ENCODE assay signal across 8 cellular contexts in the genomic region with DNA sequence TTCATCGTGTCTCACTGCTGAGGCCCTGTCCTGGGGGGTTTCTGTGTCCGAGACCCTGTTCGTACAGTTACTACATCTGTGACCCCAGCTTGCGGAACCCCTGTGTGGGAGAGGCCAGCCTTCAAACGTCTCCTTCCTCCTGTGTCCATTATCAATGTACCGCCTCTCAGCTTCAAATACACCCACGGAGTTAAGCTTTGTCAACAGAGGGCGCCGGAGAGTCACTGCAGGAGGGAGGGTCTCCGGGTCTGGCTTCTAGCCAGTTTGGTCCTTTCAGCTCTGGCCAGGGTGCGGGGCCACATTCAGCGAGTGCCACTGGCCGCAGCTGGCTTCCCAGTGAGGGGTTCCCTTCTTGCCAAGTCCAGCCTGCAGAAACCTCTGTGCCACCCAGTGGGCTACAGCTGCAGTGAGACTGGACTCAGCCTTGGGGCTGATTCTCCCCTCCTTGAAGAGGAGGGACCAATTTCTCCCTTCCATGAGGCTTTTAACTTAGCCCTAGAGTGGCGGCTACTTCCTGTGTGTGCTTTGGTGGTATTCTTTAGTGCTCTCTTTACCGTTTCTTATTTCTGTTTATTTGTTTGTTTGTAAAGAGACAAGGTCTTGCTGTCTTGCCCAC. TPM values are rescaled to one million over a fixed set of nuclear protein-coding genes. Genes with fewer than 3 reads are reported as not detected.
DNase-seq lines count a peak whose midpoint lies in the region; ATAC-seq, FAIRE-seq and TF ChIP-seq lines count a peak whose summit lies in the region.
"Not testable (repeated sequence)": the region's sequence is repeated elsewhere in the genome, so short reads cannot be mapped to it uniquely, and the experiment has no call there.

No MANE protein-coding gene starts in this region.

- H2AFZ ChIP-seq in mesenchymal stem cell (ENCODE audit: low read depth, low read length), result not testable (repeated sequence)

- not testable (repeated sequence) for H3K27ac ChIP-seq in mesenchymal stem cell (ENCODE audit: low read length, poor library complexity, severe bottlenecking)

- not testable (repeated sequence) for H3K18ac ChIP-seq in mesenchymal stem cell (ENCODE audit: low read depth in 1 of 2, low read length in 2 of 2)

- not testable (repeated sequence) for FAIRE-seq in D721Med (lab: Jason Lieb, UNC)

- not testable (repeated sequence) for H3K27me3 ChIP-seq in mesenchymal stem cell (ENCODE audit: control insufficient read depth in 1 of 2, insufficient read depth in 1 of 2, low read length in 2 of 2)

- POLR2A ChIA-PET in T-cell (lab: Charles Lee), result not testable (repeated sequence)

- H2BK120ac ChIP-seq in mesenchymal stem cell (ENCODE audit: low read depth, low read length), result not testable (repeated sequence)

- H3K4ac ChIP-seq in mesenchymal stem cell (ENCODE audit: low read depth in 1 of 2, low read length in 2 of 2), result not testable (repeated sequence)

- not testable (repeated sequence) for H3K23ac ChIP-seq in mesenchymal stem cell (ENCODE audit: low read length in 2 of 2)

- H3K79me1 ChIP-seq in mesenchymal stem cell (replicated peaks; ENCODE audit: low read length, poor library complexity, severe bottlenecking), result not testable (repeated sequence)

- not testable (repeated sequence) for H2AK5ac ChIP-seq in mesenchymal stem cell (ENCODE audit: low read length, severe bottlenecking)

- H4K8ac ChIP-seq in mesenchymal stem cell (ENCODE audit: low read length), result not testable (repeated sequence)

- CTCF ChIA-PET in T-cell (lab: Charles Lee), result not testable (repeated sequence)

- not testable (repeated sequence) for H3K4me3 Mint-ChIP-seq in T-cell

- H3K36me3 ChIP-seq in mesenchymal stem cell (ENCODE audit: control insufficient read depth in 1 of 2, insufficient read depth in 2 of 2, low read depth in 1 of 2, low read length in 2 of 2), result not testable (repeated sequence)

- H2BK5ac ChIP-seq in mesenchymal stem cell (ENCODE audit: low read depth, low read length, poor library complexity, severe bottlenecking), result not testable (repeated sequence)

- not testable (repeated sequence) for H2BK15ac ChIP-seq in mesenchymal stem cell (ENCODE audit: low read depth, poor library complexity, severe bottlenecking)

- H3K4me2 ChIP-seq in mesenchymal stem cell (ENCODE audit: low read length, poor library complexity, severe bottlenecking), result not testable (repeated sequence)

- TF ChIP-seq CTCF in D721Med (IDR thresholded peaks at IDR 0.05; ENCODE audit: insufficient read depth, missing control alignments) (peak; percentile 42), foreskin fibroblast (IDR thresholded peaks at IDR 0.05; ENCODE audit: low read depth, low read length) (peak; percentile 14)

- not testable (repeated sequence) for H3K36me3 Mint-ChIP-seq in T-cell

- not testable (repeated sequence) for H4K91ac ChIP-seq in mesenchymal stem cell (ENCODE audit: low read length)

- DNase-seq in D721Med (ENCODE audit: insufficient read length, low spot score), result not testable (repeated sequence)
- DNase-seq in NCI-H226 (peak; percentile 23), T-cell (peak in 7 of 34 experiments; percentile 9 to 31 (median 23)), foreskin fibroblast (peak in 1 of 2 donors; percentile 17), mesenchymal stem cell (peak; percentile 10)
- DNase-seq in activated naive CD4-positive, alpha-beta T cell treated with Interleukin-2 at 50 U/mL for 16 hours, result peak; percentile 14
- peak; percentile 68 for DNase-seq in stimulated activated CD8-positive, alpha-beta memory T cell treated with anti-CD3 and anti-CD28 coated beads, Interleukin-4, amount 100 ng/mL, for 48 hours

- not testable (repeated sequence) for H3K4me1 ChIP-seq in mesenchymal stem cell (ENCODE audit: control insufficient read depth, insufficient read depth, low read depth, low read length)

- 20% methylated on average over 13 of the region's 15 CpGs for WGBS in mesenchymal stem cell

- not testable (repeated sequence) for H3K9ac ChIP-seq in mesenchymal stem cell (ENCODE audit: low read length)

- H3K4me1 Mint-ChIP-seq in T-cell, result not testable (repeated sequence)

- ATAC-seq in HG02885 (IDR thresholded peaks at IDR 0.05; ENCODE audit: poor library complexity, unreplicated experiment) (peak; percentile 60), T-cell (replicated peaks in 1 of 4) (peak; percentile 66 to 78 (median 76))

- H3K27ac Mint-ChIP-seq in T-cell, result not testable (repeated sequence)

- H3K4me3 ChIP-seq in foreskin fibroblast (ENCODE audit: low read depth in 1 of 2, low read length in 2 of 2); mesenchymal stem cell (ENCODE audit: insufficient read depth in 1 of 2, low read depth in 1 of 2, low read length in 2 of 2): not testable (repeated sequence)

- not testable (repeated sequence) for H3K14ac ChIP-seq in mesenchymal stem cell (ENCODE audit: low read length in 2 of 2)

- not testable (repeated sequence) for H3K27me3 Mint-ChIP-seq in T-cell

- not testable (repeated sequence) for H3K9me3 ChIP-seq in mesenchymal stem cell (ENCODE audit: control insufficient read depth, low read length)

- not testable (repeated sequence) for H3K9me3 Mint-ChIP-seq in T-cell

- H2BK12ac ChIP-seq in mesenchymal stem cell (ENCODE audit: low read length in 2 of 2), result not testable (repeated sequence)

RNA-seq across cellular contexts. Expression of a gene that starts 35.4 kb away (rescaled TPM):
- 100 to 1,000 TPM; 291 to 348 (median 299) TPM for total RNA-seq in T-cell
- polyA plus RNA-seq in mesenchymal stem cell (2013, experiment 1 of 2), result 147 TPM
- polyA plus RNA-seq in mesenchymal stem cell (2013, experiment 2 of 2), result 134 TPM

RNA-seq across cellular contexts. Expression of a gene that starts 47.6 kb away (rescaled TPM):
- 10 to 100 TPM; 18.9 to 38.4 (median 28.0) TPM for total RNA-seq in T-cell
- 27.9 TPM for polyA plus RNA-seq in mesenchymal stem cell (2013, experiment 1 of 2)
- 27.0 TPM for polyA plus RNA-seq in mesenchymal stem cell (2013, experiment 2 of 2)

RNA-seq across cellular contexts. Expression of a gene that starts 52.8 kb away (rescaled TPM):
- 10 to 100 TPM; 12.6 to 88.0 (median 43.3) TPM for total RNA-seq in T-cell
- polyA plus RNA-seq in mesenchymal stem cell (2013, experiment 1 of 2), result 0.03 TPM
- polyA plus RNA-seq in mesenchymal stem cell (2013, experiment 2 of 2), result 0.01 TPM
